25 cellular contexts compared by ENCODE assay signal in genomic region chrX:110181459-110182137, GRCh38.
DNase-seq lines count a peak whose midpoint lies in the region; ATAC-seq, FAIRE-seq and TF ChIP-seq lines count a peak whose summit lies in the region.
"Had no signal": no experiment of that assay in that cellular context is flagged by ENCODE, and none has a peak within 500 bp of the region (broad histone marks: within the 10 kb centered on the region; RNA-seq: fewer than 3 reads in every experiment).

No MANE protein-coding gene starts in this region.

- H3K27ac ChIP-seq in keratinocyte (ENCODE audit: control insufficient read depth, insufficient read depth, low read length) (peak overlapping the region; percentile 34), suprapubic skin (peak overlapping the region; percentile 18)
- H3K27ac ChIP-seq: BLaER1, esophagus muscularis mucosa, stomach, upper lobe of right lung had no signal

- no peak for TF ChIP-seq POLR2A in suprapubic skin (IDR thresholded peaks at IDR 0.05)

- no peak for ATAC-seq in T-helper 17 cell
- ATAC-seq in left cardiac atrium: no peak
- no peak for ATAC-seq in activated CD4-positive, CD25-positive, alpha-beta regulatory T cell treated with anti-CD3 and anti-CD28 coated beads, Interleukin-2, amount 50 U/mL, for 24 hours
- ATAC-seq: upper lobe of right lung had no signal

- H3K4me1 ChIP-seq in keratinocyte (ENCODE audit: control insufficient read depth, extremely low read depth, insufficient read depth, low read length) (peaks cover 23% of the 10 kb centered on the region), suprapubic skin (peaks cover 6% of the 10 kb centered on the region)
- H3K4me1 ChIP-seq: BLaER1, upper lobe of right lung had no signal

- TF ChIP-seq CTCF in keratinocyte (optimal IDR thresholded peaks at IDR 0.05 in 1 of 3, IDR thresholded peaks at IDR 0.05 in 1 of 3, conservative IDR thresholded peaks at IDR 0.05 in 1 of 3; ENCODE audit: extremely low read depth in 1 of 3, insufficient read depth in 2 of 3, low read length in 3 of 3): no peak
- TF ChIP-seq CTCF in suprapubic skin (IDR thresholded peaks at IDR 0.05): no peak

- no peak for FAIRE-seq in keratinocyte (lab: Jason Lieb, UNC)
- FAIRE-seq: A204.1 had no signal

- H3K9me3 ChIP-seq in T-helper 17 cell (ENCODE audit: control insufficient read depth, low read length, poor library complexity, severe bottlenecking) (no peaks in the 10 kb centered on the region), keratinocyte (ENCODE audit: control insufficient read depth, low read depth, low read length) (no peaks in the 10 kb centered on the region), suprapubic skin (no peaks in the 10 kb centered on the region)
- H3K9me3 ChIP-seq: esophagus muscularis mucosa, upper lobe of right lung had no signal

- WGBS in suprapubic skin: 55% methylated on average over 2 of the region's 2 CpGs

- TF ChIP-seq EP300 in suprapubic skin (IDR thresholded peaks at IDR 0.05): no peak

- H3K4me1 Mint-ChIP-seq in activated T-cell treated with anti-CD3 and anti-CD28 coated beads, Interleukin-2, amount 50 U/mL, for 24 hours (ENCODE audit: low read depth): peaks cover 18% of the 10 kb centered on the region
- peaks cover 5% of the 10 kb centered on the region for H3K4me1 Mint-ChIP-seq in T-helper 17 cell

- peaks cover 8% of the 10 kb centered on the region for H3K36me3 Mint-ChIP-seq in activated T-cell treated with anti-CD3 and anti-CD28 coated beads, Interleukin-2, amount 50 U/mL, for 24 hours (ENCODE audit: low read depth)
- H3K36me3 Mint-ChIP-seq in T-helper 17 cell (ENCODE audit: low read depth): no peaks in the 10 kb centered on the region

- dilution Hi-C loops in keratinocyte (cut with MboI; ENCODE audit: extremely low pct_ligation_motif_present, low sequenced_read_pairs): no loop called here

- intact Hi-C loops in left cardiac atrium (cut with DNase I): no loop called here

- H3K79me2 ChIP-seq in keratinocyte (ENCODE audit: control insufficient read depth, insufficient read depth, low read length): no peaks in the 10 kb centered on the region

- DNase-seq in activated T-cell treated with anti-CD3 and anti-CD28 coated beads, Interleukin-2, amount 50 U/mL, for 24 hours: no peak
- no peak for DNase-seq in activated T-cell treated with anti-CD3 and anti-CD28 coated beads, Interleukin-2, amount 50 U/mL, for 48 hours
- DNase-seq in T-helper 17 cell (no peak), keratinocyte (ENCODE audit: low read depth, low spot score) (no peak), suprapubic skin (ENCODE audit: low spot score in 2 of 2) (no peak), left cardiac atrium (no peak), cortex of kidney (lab: John Stamatoyannopoulos, UW) (no peak)
- DNase-seq: activated CD8-positive, alpha-beta memory T cell treated with anti-CD3 and anti-CD28 coated beads for 24 hours; aorta; DND-41; GOT3; NCI-H510A; occipital lobe; retina; stimulated activated CD4-positive, alpha-beta T cell treated with anti-CD3 and anti-CD28 coated beads, Interleukin-4, amount 100 ng/mL, for 4 hours; stomach; upper lobe of right lung had no signal

- H3K36me3 ChIP-seq in keratinocyte (ENCODE audit: control insufficient read depth in 2 of 2, extremely low read depth in 1 of 2, insufficient read depth in 2 of 2, low read length in 2 of 2) (no peaks in the 10 kb centered on the region), suprapubic skin (no peaks in the 10 kb centered on the region)
- H3K36me3 ChIP-seq: esophagus muscularis mucosa, stomach, upper lobe of right lung had no signal

- peak overlapping the region; percentile 18 for H3K9ac ChIP-seq in keratinocyte (ENCODE audit: control insufficient read depth, extremely low read depth, insufficient read depth, low read length)
- H3K9ac ChIP-seq: BLaER1 had no signal

- peak overlapping the region; percentile 4 for H3K4me2 ChIP-seq in keratinocyte (ENCODE audit: control insufficient read depth, extremely low read depth, insufficient read depth, low read depth, low read length)
- H3K4me2 ChIP-seq: BLaER1 had no signal

- H3K4me3 ChIP-seq in keratinocyte (ENCODE audit: control insufficient read depth in 2 of 3, extremely low read depth in 1 of 3, insufficient read depth in 2 of 3, low read depth in 1 of 3, low read length in 3 of 3): no peak overlapping the region
- H3K4me3 ChIP-seq in suprapubic skin: no peak overlapping the region
- H3K4me3 ChIP-seq: BLaER1, esophagus muscularis mucosa, lung, stomach, upper lobe of right lung had no signal

- no peak overlapping the region for H3K4me3 Mint-ChIP-seq in activated T-cell treated with anti-CD3 and anti-CD28 coated beads, Interleukin-2, amount 50 U/mL, for 24 hours
- H3K4me3 Mint-ChIP-seq in T-helper 17 cell: peak overlapping the region; percentile 12
- H3K4me3 Mint-ChIP-seq: activated T-helper 1 cell treated with anti-CD3 and anti-CD28 coated beads, Interleukin-12 subunit alpha, Interleukin-12 subunit beta, Interleukin-2, Interleukin-4 antibody, amounts not matched to agents 30 ng/mL and 10 ng/mL and 1 ng/mL, durations not matched to agents 14 hours and 24 hours and 36 hours; central memory CD8-positive, alpha-beta T cell; WTC11 had no signal

- H3K9me3 Mint-ChIP-seq in activated T-cell treated with anti-CD3 and anti-CD28 coated beads, Interleukin-2, amount 50 U/mL, for 24 hours: peaks cover 5% of the 10 kb centered on the region
- H3K9me3 Mint-ChIP-seq: central memory CD8-positive, alpha-beta T cell had no signal

- H3K27me3 ChIP-seq in keratinocyte (ENCODE audit: control insufficient read depth, extremely low read depth, insufficient read depth, low read length) (no peaks in the 10 kb centered on the region), suprapubic skin (no peaks in the 10 kb centered on the region)
- H3K27me3 ChIP-seq: esophagus muscularis mucosa, stomach, upper lobe of right lung had no signal

- peak overlapping the region; percentile 6 for H3K27ac Mint-ChIP-seq in activated T-cell treated with anti-CD3 and anti-CD28 coated beads, Interleukin-2, amount 50 U/mL, for 24 hours
- peak overlapping the region; percentile 69 for H3K27ac Mint-ChIP-seq in T-helper 17 cell
- H3K27ac Mint-ChIP-seq: activated T-helper 1 cell treated with anti-CD3 and anti-CD28 coated beads, Interleukin-12 subunit alpha, Interleukin-12 subunit beta, Interleukin-2, Interleukin-4 antibody, amounts not matched to agents 30 ng/mL and 10 ng/mL and 1 ng/mL, durations not matched to agents 14 hours and 24 hours and 36 hours; WTC11 had no signal

- no peak overlapping the region for H2AFZ ChIP-seq in keratinocyte (ENCODE audit: control insufficient read depth, low read length)

- H4K20me1 ChIP-seq in keratinocyte (ENCODE audit: control insufficient read depth, extremely low read depth, insufficient read depth, low read length): no peaks in the 10 kb centered on the region

- H3K27me3 Mint-ChIP-seq in activated T-cell treated with anti-CD3 and anti-CD28 coated beads, Interleukin-2, amount 50 U/mL, for 24 hours: peaks cover 14% of the 10 kb centered on the region
- no peaks in the 10 kb centered on the region for H3K27me3 Mint-ChIP-seq in T-helper 17 cell
- H3K27me3 Mint-ChIP-seq: central memory CD8-positive, alpha-beta T cell had no signal

- H3K9me1 ChIP-seq in keratinocyte (ENCODE audit: control insufficient read depth, extremely low read depth, insufficient read depth, low read length): no peaks in the 10 kb centered on the region
